In the genomic region with DNA sequence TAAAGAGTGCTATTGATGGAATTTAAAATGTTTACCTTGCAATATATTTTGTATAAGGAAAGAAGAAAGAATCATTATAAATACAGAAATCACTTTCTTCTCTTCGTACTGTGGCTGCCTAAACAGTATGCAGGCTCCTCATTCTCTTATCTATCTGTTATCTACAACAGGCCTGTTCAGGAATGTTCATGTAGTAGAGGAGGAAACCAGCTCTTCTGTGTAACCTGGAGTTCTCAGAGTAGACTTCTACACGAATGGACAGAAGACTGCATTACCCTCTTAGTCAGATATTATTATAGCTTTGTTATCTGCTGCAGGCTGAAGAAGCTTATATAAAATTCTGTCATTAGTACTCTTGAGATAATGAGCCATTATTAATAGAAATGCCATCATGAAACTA, we compare ENCODE assay signal across 26 cellular contexts.
"Had no signal": no experiment of that assay in that cellular context is flagged by ENCODE, and none has a peak within 500 bp of the region (broad histone marks: within the 10 kb centered on the region; RNA-seq: fewer than 3 reads in every experiment).

No MANE protein-coding gene starts in this region.

- H3K27ac ChIP-seq: adrenal gland, breast epithelium, cardiac muscle cell, coronary artery, dorsolateral prefrontal cortex had no signal

- H3K36me3 ChIP-seq: adrenal gland, breast epithelium, cardiac muscle cell had no signal

- H3K4me1 ChIP-seq: adrenal gland, breast epithelium had no signal

- H3K9me3 ChIP-seq: adrenal gland had no signal

- ATAC-seq: activated CD4-positive, alpha-beta T cell treated with anti-CD3 and anti-CD28 coated beads for 36 hours; activated CD8-positive, alpha-beta memory T cell treated with anti-CD3 and anti-CD28 coated beads, Interleukin-2, amount 10 ng/mL, durations not matched to agents 7 days and 5 days; activated CD8-positive, alpha-beta T cell treated with anti-CD3 and anti-CD28 coated beads, Interleukin-2, amount 10 ng/mL, durations not matched to agents 7 days and 5 days; activated naive CD8-positive, alpha-beta T cell treated with anti-CD3 and anti-CD28 coated beads, Interleukin-2, amount 50 U/mL, for 24 hours; esophagus mucosa had no signal

- H3K4me3 ChIP-seq: adrenal gland, breast epithelium, cardiac muscle cell, coronary artery, dorsolateral prefrontal cortex had no signal

- H3K27me3 ChIP-seq: adrenal gland, breast epithelium, cardiac muscle cell, dorsolateral prefrontal cortex had no signal

- DNase-seq: activated CD4-positive, alpha-beta memory T cell treated with anti-CD3 and anti-CD28 coated beads for 36 hours; activated CD4-positive, alpha-beta T cell treated with anti-CD3 and anti-CD28 coated beads for 36 hours; activated CD4-positive, alpha-beta T cell treated with anti-CD3 and anti-CD28 coated beads, Interleukin-2, amount 10 ng/mL, durations not matched to agents 24 days and 14 days; activated CD4-positive, CD25-positive, alpha-beta regulatory T cell; activated CD4-positive, CD25-positive, alpha-beta regulatory T cell treated with anti-CD3 and anti-CD28 coated beads, Interleukin-2, amount 50 U/mL, for 72 hours; activated CD8-positive, alpha-beta memory T cell treated with anti-CD3 and anti-CD28 coated beads, Interleukin-2, amount 10 ng/mL, durations not matched to agents 7 days and 5 days; activated CD8-positive, alpha-beta memory T cell treated with anti-CD3 and anti-CD28 coated beads, Interleukin-2, amount 50 U/mL, for 4 hours; activated CD8-positive, alpha-beta T cell treated with anti-CD3 and anti-CD28 coated beads, Interleukin-2, amount 10 ng/mL, durations not matched to agents 7 days and 5 days; activated effector memory CD4-positive, alpha-beta T cell treated with anti-CD3 and anti-CD28 coated beads, Interleukin-2, amount 50 U/mL, for 16 hours; activated naive CD4-positive, alpha-beta T cell treated with anti-CD3 and anti-CD28 coated beads for 36 hours; activated naive CD8-positive, alpha-beta T cell treated with anti-CD3 and anti-CD28 coated beads for 36 hours; activated naive CD8-positive, alpha-beta T cell treated with anti-CD3 and anti-CD28 coated beads, Interleukin-2, amount 50 U/mL, for 24 hours; activated T-cell treated with anti-CD3 and anti-CD28 coated beads, Interleukin-2, amount 50 U/mL, for 1 hour; activated T-cell treated with anti-CD3 and anti-CD28 coated beads, Interleukin-2, amount 50 U/mL, for 48 hours; adrenal gland; central memory CD4-positive, alpha-beta T cell; cerebellar nuclear complex; dorsolateral prefrontal cortex; effector memory CD4-positive, alpha-beta T cell; endodermal cell; head of caudate nucleus; T-helper 2 cell had no signal
